Comparison of ENCODE assay signal across 17 cellular contexts in the genomic region with DNA sequence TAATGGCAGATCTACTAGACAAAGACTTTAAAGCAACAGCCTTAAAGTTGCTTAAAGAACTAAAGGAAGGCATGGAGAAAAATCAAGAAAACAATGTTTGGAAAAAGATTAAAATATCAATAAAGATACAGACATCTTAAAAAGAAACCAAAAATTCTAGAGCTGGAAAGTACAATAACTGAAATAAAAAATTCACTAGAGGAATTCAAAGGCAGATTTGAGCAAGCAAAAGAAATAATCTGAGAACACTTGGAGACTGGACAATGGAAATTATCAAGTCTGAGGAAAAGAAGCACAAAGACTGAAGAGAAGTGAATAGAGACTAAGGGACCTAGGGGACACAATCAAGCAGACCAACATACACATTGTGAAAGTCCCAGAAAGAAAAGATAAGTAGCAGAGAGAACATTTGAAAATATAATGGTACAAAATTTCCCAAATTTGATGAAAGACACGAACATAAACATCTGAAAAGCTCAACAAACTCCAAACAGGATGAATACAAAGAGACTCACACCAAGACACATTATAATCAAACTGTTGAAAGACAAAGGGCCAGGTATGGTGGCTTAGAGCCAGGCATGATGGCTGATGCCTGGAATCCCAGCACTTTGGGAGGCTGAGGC. TPM values are rescaled to one million over a fixed set of nuclear protein-coding genes. Genes with fewer than 3 reads are reported as not detected.
DNase-seq lines count a peak whose midpoint lies in the region; ATAC-seq and TF ChIP-seq lines count a peak whose summit lies in the region.
"Had no signal": no experiment of that assay in that cellular context is flagged by ENCODE, and none has a peak within 500 bp of the region (broad histone marks: within the 10 kb centered on the region; RNA-seq: fewer than 3 reads in every experiment).

No MANE protein-coding gene starts in this region.

- H3K27ac Mint-ChIP-seq in central memory CD8-positive, alpha-beta T cell (ENCODE audit: low read depth) = peak overlapping the region; percentile 39
- peak overlapping the region; percentile 38 for H3K27ac Mint-ChIP-seq in mesothelial cell of epicardium
- H3K27ac Mint-ChIP-seq: CD4-positive, alpha-beta memory T cell; GM23338; HFFc6; IgD-negative memory B cell had no signal

- peaks cover 1% of the 10 kb centered on the region for H3K36me3 Mint-ChIP-seq in central memory CD8-positive, alpha-beta T cell (ENCODE audit: insufficient read depth)
- H3K36me3 Mint-ChIP-seq in mesothelial cell of epicardium = peaks cover 22% of the 10 kb centered on the region

- no peak for TF ChIP-seq CTCF in mesothelial cell of epicardium (IDR thresholded peaks at IDR 0.05; ENCODE audit: unreplicated experiment)

- in situ Hi-C loops in KBM-7 (cut with MboI; ENCODE audit: low pct_unique_long_range_greater_than_20kb, low sequenced_read_pairs) = no loop called here

- no peak for ATAC-seq in central memory CD8-positive, alpha-beta T cell (replicated peaks; ENCODE audit: extremely low read depth, poor library complexity, severe bottlenecking)
- no peak for ATAC-seq in GM21717 (IDR thresholded peaks at IDR 0.05; ENCODE audit: unreplicated experiment)
- ATAC-seq: GM23338 had no signal

- H3K9me3 Mint-ChIP-seq in central memory CD8-positive, alpha-beta T cell = peaks cover 7% of the 10 kb centered on the region
- peaks cover 16% of the 10 kb centered on the region for H3K9me3 Mint-ChIP-seq in mesothelial cell of epicardium

- no peak overlapping the region for H3K4me3 Mint-ChIP-seq in central memory CD8-positive, alpha-beta T cell
- H3K4me3 Mint-ChIP-seq in mesothelial cell of epicardium = no peak overlapping the region
- H3K4me3 Mint-ChIP-seq: CD14-positive monocyte; CD4-positive, alpha-beta memory T cell; GM23338; HFFc6 had no signal

- H3K4me1 Mint-ChIP-seq in central memory CD8-positive, alpha-beta T cell = no peaks in the 10 kb centered on the region
- peaks cover 17% of the 10 kb centered on the region for H3K4me1 Mint-ChIP-seq in mesothelial cell of epicardium

- DNase-seq in NCI-H2227 (lab: John Stamatoyannopoulos, UW; ENCODE audit: unreplicated experiment) (peak; percentile 23), NCI-H2227 treated with DMSO at 0.1 percent for 48 hours (lab: John Stamatoyannopoulos, UW) (no peak), KBM-7 (peak; percentile 27), mesothelial cell of epicardium (ENCODE audit: low spot score in 2 of 2, unreplicated experiment in 2 of 2) (no peak), EL (no peak)
- DNase-seq in central memory CD8-positive, alpha-beta T cell (ENCODE audit: low spot score in 2 of 2) = no peak
- DNase-seq in stimulated activated CD4-positive, alpha-beta T cell treated with anti-CD3 and anti-CD28 coated beads, Interleukin-4, amount 100 ng/mL, for 4 hours = no peak
- DNase-seq: CD4-positive, alpha-beta memory T cell; DMS 273 treated with DMSO at 0.1 percent for 48 hours; DMS53; DND-41; HCEC 1CT; HFFc6 had no signal

- H3K27me3 Mint-ChIP-seq in central memory CD8-positive, alpha-beta T cell = no peaks in the 10 kb centered on the region
- no peaks in the 10 kb centered on the region for H3K27me3 Mint-ChIP-seq in mesothelial cell of epicardium (ENCODE audit: low read depth)
- H3K27me3 Mint-ChIP-seq: CD4-positive, alpha-beta memory T cell; IgD-negative memory B cell had no signal

RNA-seq across cellular contexts. Expression of a gene that starts 26.3 kb away (rescaled TPM):
- total RNA-seq in mesothelial cell of epicardium = 46.2 to 55.4 TPM (median 51.2 TPM) in 3 replicates

Comparison
In these comparisons a context has a peak if more than half of its experiments do, and no peak if none do; other contexts are left out.
1. DNase-seq: peak in NCI-H2227 (single experiment) and KBM-7 (single experiment); none in NCI-H2227 treated with DMSO at 0.1 percent for 48 hours (single experiment), central memory CD8-positive, alpha-beta T cell (0 of 2), mesothelial cell of epicardium (0 of 2), stimulated activated CD4-positive, alpha-beta T cell treated with anti-CD3 and anti-CD28 coated beads, Interleukin-4, amount 100 ng/mL, for 4 hours (0 of 2) and EL (single experiment).